ENCODE assay signal across 13 cellular contexts in genomic region chr15:70826634-70827033, GRCh38. TPM values are rescaled to one million over a fixed set of nuclear protein-coding genes. Genes with fewer than 3 reads are reported as not detected.
DNase-seq lines count a peak whose midpoint lies in the region; ATAC-seq, FAIRE-seq and TF ChIP-seq lines count a peak whose summit lies in the region.
"Had no signal": no experiment of that assay in that cellular context is flagged by ENCODE, and none has a peak within 500 bp of the region (broad histone marks: within the 10 kb centered on the region; RNA-seq: fewer than 3 reads in every experiment).

No MANE protein-coding gene starts in this region.

- TF ChIP-seq EP300 in K562 (IDR thresholded peaks at IDR 0.05; ENCODE audit: low read length) = no peak

- no peaks in the 10 kb centered on the region for H3K9me3 ChIP-seq in K562 (replicated peaks; ENCODE audit: control insufficient read depth, insufficient read depth, low read depth, low read length)
- H3K9me3 ChIP-seq: neutrophil had no signal

- no peak for TF ChIP-seq RAD21 in K562 (CRISPR knock-in tag; conservative IDR thresholded peaks at IDR 0.05 in 1 of 2, IDR thresholded peaks at IDR 0.05 in 1 of 2)

- H3K27ac Mint-ChIP-seq in activated CD4-positive, alpha-beta memory T cell treated with anti-CD3 and anti-CD28 coated beads, Interleukin-2, amount 10 ng/mL, durations not matched to agents 7 days and 5 days = no peak overlapping the region
- peak overlapping the region in 1 of 2 donors; percentile 39 for H3K27ac Mint-ChIP-seq in activated naive CD4-positive, alpha-beta T cell treated with anti-CD3 and anti-CD28 coated beads, Interleukin-2, amount 50 U/mL, for 72 hours
- H3K27ac Mint-ChIP-seq: IgD-negative memory B cell had no signal

- H3K4me2 ChIP-seq in K562 (ENCODE audit: insufficient read depth, low read length) = no peak overlapping the region

- H3K27me3 ChIP-seq in K562 (ENCODE audit: control insufficient read depth in 2 of 2, insufficient read depth in 2 of 2, low read length in 2 of 2) = no peaks in the 10 kb centered on the region
- H3K27me3 ChIP-seq: neutrophil had no signal

- DNase-seq in A172 (ENCODE audit: low spot score) (peak; percentile 60), LHCN-M2 (ENCODE audit: low read depth) (peak; percentile 85), K562 (ENCODE audit: extremely low read depth in 1 of 4, low spot score in 3 of 4) (no peak), left colon (no peak), Kasumi-1 (lab: John Stamatoyannopoulos, UW) (no peak)
- DNase-seq in activated CD4-positive, alpha-beta memory T cell treated with anti-CD3 and anti-CD28 coated beads, Interleukin-2, amount 10 ng/mL, durations not matched to agents 7 days and 5 days = no peak
- DNase-seq in activated naive CD4-positive, alpha-beta T cell treated with anti-CD3 and anti-CD28 coated beads, Interleukin-2, amount 50 U/mL, for 72 hours (ENCODE audit: low spot score in 2 of 2) = no peak
- DNase-seq: stimulated activated naive CD8-positive, alpha-beta T cell treated with anti-CD3 and anti-CD28 coated beads, Interleukin-15, amount 100 ng/mL, for 72 hours had no signal

- intact Hi-C loops in K562 (cut with micrococcal nuclease) = loop anchor here (2.0 kb wide), 1 partner anchor 614 kb away; no protein-coding TSS in a partner anchor
- intact Hi-C loops in left colon (cut with DNase I, micrococcal nuclease) = no loop called here

- no peaks in the 10 kb centered on the region for H3K9me1 ChIP-seq in K562 (ENCODE audit: control insufficient read depth, insufficient read depth, low read length)

- no peak overlapping the region for H3K9ac ChIP-seq in K562 (ENCODE audit: insufficient read depth in 1 of 2, low read depth in 2 of 2, low read length in 2 of 2)

- WGBS in K562 (ENCODE audit: insufficient coverage, low coverage, missing lambda C conversion rate) = 0% methylated on average over 3 of the region's 3 CpGs

- H3K9me3 Mint-ChIP-seq in activated CD4-positive, alpha-beta memory T cell treated with anti-CD3 and anti-CD28 coated beads, Interleukin-2, amount 10 ng/mL, durations not matched to agents 7 days and 5 days = no peaks in the 10 kb centered on the region
- no peaks in the 10 kb centered on the region for H3K9me3 Mint-ChIP-seq in activated naive CD4-positive, alpha-beta T cell treated with anti-CD3 and anti-CD28 coated beads, Interleukin-2, amount 50 U/mL, for 72 hours
- H3K9me3 Mint-ChIP-seq: IgD-negative memory B cell; stimulated activated naive CD8-positive, alpha-beta T cell treated with anti-CD3 and anti-CD28 coated beads, Interleukin-15, amount 100 ng/mL, for 72 hours had no signal

- no peak overlapping the region for H3K4me3 ChIP-seq in K562

- in situ Hi-C loops in K562 (cut with MboI) = no loop called here

- H3K4me1 Mint-ChIP-seq in activated CD4-positive, alpha-beta memory T cell treated with anti-CD3 and anti-CD28 coated beads, Interleukin-2, amount 10 ng/mL, durations not matched to agents 7 days and 5 days = no peaks in the 10 kb centered on the region
- H3K4me1 Mint-ChIP-seq: stimulated activated naive CD8-positive, alpha-beta T cell treated with anti-CD3 and anti-CD28 coated beads, Interleukin-15, amount 100 ng/mL, for 72 hours had no signal

- H2AFZ ChIP-seq in K562 (ENCODE audit: low read depth, low read length) = no peak overlapping the region

- H4K20me1 ChIP-seq in K562 (replicated peaks; ENCODE audit: control insufficient read depth, insufficient read depth, low read length) = no peaks in the 10 kb centered on the region

- BruUV-seq in K562 (replicated peaks; lab: Mats Ljungman, UMichigan) = no TSS peak

- H3K36me3 ChIP-seq in K562 (ENCODE audit: control insufficient read depth, insufficient read depth, low read length) = no peaks in the 10 kb centered on the region
- H3K36me3 ChIP-seq: neutrophil had no signal

- H3K79me2 ChIP-seq in K562 (ENCODE audit: control insufficient read depth, insufficient read depth, low read length) = no peaks in the 10 kb centered on the region

- FAIRE-seq in K562 (lab: Jason Lieb, UNC) = no peak
- FAIRE-seq: colon, TTC549 had no signal

- peaks cover 8% of the 10 kb centered on the region for H3K27me3 Mint-ChIP-seq in activated CD4-positive, alpha-beta memory T cell treated with anti-CD3 and anti-CD28 coated beads, Interleukin-2, amount 10 ng/mL, durations not matched to agents 7 days and 5 days

- CTCF ChIA-PET in K562 (lab: Yijun Ruan, JAX; ENCODE audit: low intra/inter-chr PET ratio) = no interaction called here
- CTCF ChIA-PET in activated CD4-positive, alpha-beta memory T cell treated with anti-CD3 and anti-CD28 coated beads, Interleukin-2, amount 10 ng/mL, durations not matched to agents 7 days and 5 days (lab: Charles Lee) = interaction anchor here (3.0 kb wide), 1 partner anchor 15 kb away, joined by 14 read pairs; no protein-coding TSS in a partner anchor

- ATAC-seq in K562 (no peak), left colon (peak; percentile 28), GM21526 (IDR thresholded peaks at IDR 0.05; ENCODE audit: low FRiP score, unreplicated experiment) (no peak)
- ATAC-seq in activated naive CD4-positive, alpha-beta T cell treated with anti-CD3 and anti-CD28 coated beads, Interleukin-2, amount 50 U/mL, for 72 hours = no peak
- ATAC-seq: stimulated activated naive CD8-positive, alpha-beta T cell treated with anti-CD3 and anti-CD28 coated beads, Interleukin-15, amount 100 ng/mL, for 72 hours had no signal

- no peak overlapping the region for H3K4me3 Mint-ChIP-seq in activated CD4-positive, alpha-beta memory T cell treated with anti-CD3 and anti-CD28 coated beads, Interleukin-2, amount 10 ng/mL, durations not matched to agents 7 days and 5 days
- H3K4me3 Mint-ChIP-seq: IgD-negative memory B cell; stimulated activated naive CD8-positive, alpha-beta T cell treated with anti-CD3 and anti-CD28 coated beads, Interleukin-15, amount 100 ng/mL, for 72 hours had no signal

- no peak for TF ChIP-seq CTCF in K562 (IDR thresholded peaks at IDR 0.05 in 2 of 3, conservative IDR thresholded peaks at IDR 0.05 in 1 of 3; ENCODE audit: insufficient read depth in 2 of 3, low read depth in 1 of 3, low read length in 3 of 3)

- no peaks in the 10 kb centered on the region for H3K4me1 ChIP-seq in K562 (replicated peaks in 1 of 2; ENCODE audit: control insufficient read depth in 2 of 2, insufficient read depth in 2 of 2, low read length in 2 of 2)

- POLR2A ChIA-PET in K562 (lab: Yijun Ruan, JAX) = no interaction called here
- POLR2A ChIA-PET in activated CD4-positive, alpha-beta memory T cell treated with anti-CD3 and anti-CD28 coated beads, Interleukin-2, amount 10 ng/mL, durations not matched to agents 7 days and 5 days (lab: Charles Lee) = no interaction called here

- no peak for TF ChIP-seq POLR2A in K562 (conservative IDR thresholded peaks at IDR 0.05)

- no peak overlapping the region for H3K27ac ChIP-seq in K562 (ENCODE audit: extremely low read depth, low read depth, low read length)
- H3K27ac ChIP-seq: neutrophil had no signal

- H3K36me3 Mint-ChIP-seq in activated CD4-positive, alpha-beta memory T cell treated with anti-CD3 and anti-CD28 coated beads, Interleukin-2, amount 10 ng/mL, durations not matched to agents 7 days and 5 days (ENCODE audit: low read depth) = no peaks in the 10 kb centered on the region
- no peaks in the 10 kb centered on the region for H3K36me3 Mint-ChIP-seq in activated naive CD4-positive, alpha-beta T cell treated with anti-CD3 and anti-CD28 coated beads, Interleukin-2, amount 50 U/mL, for 72 hours
- H3K36me3 Mint-ChIP-seq: IgD-negative memory B cell had no signal

TF ChIP-seq in K562, 482 proteins besides CTCF, POLR2A, EP300 and RAD21 (continues in another document):
- TF ChIP-seq HDAC6 (IDR thresholded peaks at IDR 0.05; ENCODE audit: low read depth, low read length) = no peak
- TF ChIP-seq CEBPB (tag; IDR thresholded peaks at IDR 0.05) = peak; percentile 38; the same call in 1 of the 2 replicates
- no peak for TF ChIP-seq SIRT6 (IDR thresholded peaks at IDR 0.05; ENCODE audit: low read depth, low read length)
- peak; percentile 67; the same call in 1 of the 2 replicates for TF ChIP-seq ATF4 (CRISPR knock-in tag; IDR thresholded peaks at IDR 0.05)

RNA-seq across cellular contexts. Expression of gene LARP6, which starts 27.3 kb away (rescaled TPM):
- 45.4 and 63.4 TPM in 2 replicates for total RNA-seq in A172 (2014; rRNA removed; shearing (Covaris generic))
- 43.6 and 45.0 TPM in 2 replicates for total RNA-seq in LHCN-M2 (2014; rRNA removed)
- 71.7 TPM for polyA plus RNA-seq in LHCN-M2 (2012)
- not detected in 2 replicates for total RNA-seq in K562 (2011; cell fraction: chromatin; rRNA removed; ENCODE audit: low replicate concordance)
- not detected in 2 replicates for total RNA-seq in K562 (2011; cell fraction: nucleolus; rRNA removed)
- total RNA-seq in K562 (2011; cell fraction: nucleoplasm; rRNA removed) = not detected in 2 replicates
- total RNA-seq in K562 (2014; rRNA removed) = not detected in 2 replicates
- total RNA-seq in K562 (2014; rRNA removed; fragmentation: Illumina TruSeq; extraction: Trizol) = not detected in 2 replicates
- total RNA-seq in K562 (2015; rRNA removed; fragmentation: Illumina TruSeq; extraction: Trizol) = not detected in 2 replicates
- total RNA-seq in K562 (2021) = not detected in 2 replicates
- polyA plus RNA-seq in K562 (2011; rRNA removed) = not detected in 2 replicates
- not detected in 2 replicates for polyA plus RNA-seq in K562 (2011; cell fraction: cytosol; rRNA removed)
- not detected in 2 replicates for polyA plus RNA-seq in K562 (2011; cell fraction: nucleus; rRNA removed)
- 1.0 TPM in 1 of 2 replicates, not detected in the other for polyA plus RNA-seq in K562 (2012)
- polyA plus RNA-seq in K562 (2014; fragmentation: Illumina TruSeq; extraction: Trizol) = not detected in 2 replicates
- polyA plus RNA-seq in K562 (2014; fragmentation: Nextera tagmentation; extraction: Ambion mirVana) = not detected
- polyA plus RNA-seq in K562 (2014; rRNA removed) = 0.04 TPM in 1 of 2 replicates, not detected in the other
- not detected in 2 replicates for polyA minus RNA-seq in K562 (2011; rRNA and poly(A)+ RNA removed)
- not detected in 2 replicates for polyA minus RNA-seq in K562 (2011; cell fraction: cytosol; rRNA and poly(A)+ RNA removed)
- 0.81 TPM in 1 of 2 replicates, not detected in the other for polyA minus RNA-seq in K562 (2011; cell fraction: nucleus; rRNA and poly(A)+ RNA removed)
- total RNA-seq in left colon = 1 to 10 TPM; 1.5 to 3.9 TPM
- not detected for total RNA-seq in activated CD4-positive, alpha-beta memory T cell treated with anti-CD3 and anti-CD28 coated beads, Interleukin-2, amount 10 ng/mL, durations not matched to agents 7 days and 5 days
- under 1 TPM in 1 of 2 donors, not detected in 1; 0.23 TPM for total RNA-seq in activated naive CD4-positive, alpha-beta T cell treated with anti-CD3 and anti-CD28 coated beads, Interleukin-2, amount 50 U/mL, for 72 hours
- polyA plus RNA-seq: IgD-negative memory B cell had no signal

Comparison
In these comparisons a context has a peak if more than half of its experiments do, and no peak if none do; other contexts are left out.
1. DNase-seq: peak in A172 (single experiment) and LHCN-M2 (single experiment); none in K562 (0 of 4), left colon (0 of 2), activated CD4-positive, alpha-beta memory T cell treated with anti-CD3 and anti-CD28 coated beads, Interleukin-2, amount 10 ng/mL, durations not matched to agents 7 days and 5 days (single experiment), activated naive CD4-positive, alpha-beta T cell treated with anti-CD3 and anti-CD28 coated beads, Interleukin-2, amount 50 U/mL, for 72 hours (0 of 2) and Kasumi-1 (0 of 2).